13 cellular contexts compared by ENCODE assay signal in the genomic region with DNA sequence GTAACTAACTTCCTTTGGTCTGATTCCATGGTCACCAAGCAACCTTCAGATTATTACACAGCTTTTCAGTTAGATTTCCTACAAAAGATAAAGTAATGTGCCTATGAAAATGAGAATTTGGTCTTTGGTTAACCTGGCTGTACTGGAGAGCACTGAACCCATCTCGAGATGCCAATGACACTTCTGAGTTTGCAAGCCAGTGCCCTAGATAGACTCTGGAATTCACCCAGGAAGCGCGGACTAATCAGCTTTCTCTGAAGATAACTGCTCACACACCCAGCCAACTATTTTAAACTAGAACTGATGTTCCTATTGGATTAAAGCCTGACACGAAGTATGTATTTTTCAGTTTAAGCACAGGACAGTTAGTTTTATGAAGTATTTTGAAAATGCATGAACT. TPM values are rescaled to one million over a fixed set of nuclear protein-coding genes. Genes with fewer than 3 reads are reported as not detected.
DNase-seq lines count a peak whose midpoint lies in the region; ATAC-seq and TF ChIP-seq lines count a peak whose summit lies in the region.
"Had no signal": no experiment of that assay in that cellular context is flagged by ENCODE, and none has a peak within 500 bp of the region (broad histone marks: within the 10 kb centered on the region; RNA-seq: fewer than 3 reads in every experiment).

No MANE protein-coding gene starts in this region.

- no peak overlapping the region for H3K27ac Mint-ChIP-seq in CD8-positive, alpha-beta T cell
- H3K27ac Mint-ChIP-seq in mesothelial cell of epicardium = no peak overlapping the region

- ATAC-seq in CD8-positive, alpha-beta T cell = no peak
- ATAC-seq in HG03378 (IDR thresholded peaks at IDR 0.05; ENCODE audit: unreplicated experiment) = no peak
- ATAC-seq: foreskin keratinocyte had no signal

- POLR2A ChIA-PET in CD8-positive, alpha-beta T cell (lab: Charles Lee) = no interaction called here

- WGBS in adrenal gland, 4 donors = 41 to 53% (median 50%) methylated on average over 4 of the region's 4 CpGs

- peaks cover 27% of the 10 kb centered on the region for H3K36me3 Mint-ChIP-seq in CD8-positive, alpha-beta T cell
- H3K36me3 Mint-ChIP-seq in mesothelial cell of epicardium = no peaks in the 10 kb centered on the region

- no peak overlapping the region for H3K4me3 ChIP-seq in CD8-positive, alpha-beta T cell (ENCODE audit: low read depth, low read length)
- H3K4me3 ChIP-seq in KMS-11 (IDR thresholded peaks at IDR 0.05; ENCODE audit: insufficient read depth, low read depth, low read length) (no peak overlapping the region), adrenal gland (no peak overlapping the region)

- no peak overlapping the region for H3K27ac ChIP-seq in CD8-positive, alpha-beta T cell (ENCODE audit: low read depth, low read length)
- H3K27ac ChIP-seq in KMS-11 (no peak overlapping the region), adrenal gland (no peak overlapping the region)
- H3K27ac ChIP-seq: foreskin keratinocyte had no signal

- peaks cover 12% of the 10 kb centered on the region for H3K4me1 Mint-ChIP-seq in CD8-positive, alpha-beta T cell (ENCODE audit: low read depth)
- peaks cover 13% of the 10 kb centered on the region for H3K4me1 Mint-ChIP-seq in mesothelial cell of epicardium

- intact Hi-C loops in CD8-positive, alpha-beta T cell (cut with DNase I, micrococcal nuclease) = loop anchor here (5.0 kb wide), 5 partner anchors 77 to 1772 kb away; a partner anchor contains a TSS
- intact Hi-C loops in adrenal gland (cut with DNase I) = no loop called here

- H3K9ac ChIP-seq in KMS-11 = no peak overlapping the region

- no peaks in the 10 kb centered on the region for H3K27me3 ChIP-seq in CD8-positive, alpha-beta T cell (ENCODE audit: insufficient read depth, low read length)
- H3K27me3 ChIP-seq in KMS-11 (ENCODE audit: insufficient read depth, low read depth) (no peaks in the 10 kb centered on the region), adrenal gland (no peaks in the 10 kb centered on the region)
- H3K27me3 ChIP-seq: foreskin keratinocyte had no signal

- H3K9me3 ChIP-seq in CD8-positive, alpha-beta T cell (ENCODE audit: low read length) = no peaks in the 10 kb centered on the region
- H3K9me3 ChIP-seq in adrenal gland (replicated peaks in 1 of 3) = no peaks in the 10 kb centered on the region

- CTCF ChIA-PET in CD8-positive, alpha-beta T cell (lab: Charles Lee) = interaction anchor here (0.8 to 3.1 kb wide), 3 partner anchors 16 to 403 kb away, joined by 3 to 18 read pairs (median 4); no protein-coding TSS in a partner anchor

- no peak overlapping the region for H2AFZ ChIP-seq in KMS-11 (ENCODE audit: low read depth)

- peaks cover 9% of the 10 kb centered on the region for H3K4me1 ChIP-seq in CD8-positive, alpha-beta T cell (ENCODE audit: insufficient read depth, low read length)
- H3K4me1 ChIP-seq in KMS-11 (ENCODE audit: low read depth, poor library complexity, severe bottlenecking) = peaks cover 18% of the 10 kb centered on the region
- H3K4me1 ChIP-seq in adrenal gland (replicated peaks in 1 of 2) = peaks cover 8 to 21% of the 10 kb centered on the region in 2 donors

- TF ChIP-seq CTCF in CD8-positive, alpha-beta T cell (IDR thresholded peaks at IDR 0.05) = no peak
- TF ChIP-seq CTCF in KMS-11 (conservative IDR thresholded peaks at IDR 0.05; ENCODE audit: low read depth, low read length) (no peak), adrenal gland (IDR thresholded peaks at IDR 0.05) (no peak), mesothelial cell of epicardium (IDR thresholded peaks at IDR 0.05; ENCODE audit: unreplicated experiment) (no peak)

- no peaks in the 10 kb centered on the region for H3K79me2 ChIP-seq in KMS-11 (ENCODE audit: insufficient read depth, low read depth)

- no peak for TF ChIP-seq POLR2A in adrenal gland (IDR thresholded peaks at IDR 0.05)

- H4K20me1 ChIP-seq in KMS-11 (ENCODE audit: insufficient read depth) = no peaks in the 10 kb centered on the region

- peak overlapping the region; percentile 92 for H3K4me2 ChIP-seq in KMS-11

- H3K27me3 Mint-ChIP-seq in CD8-positive, alpha-beta T cell (ENCODE audit: low read depth) = peaks cover 3% of the 10 kb centered on the region
- H3K27me3 Mint-ChIP-seq in mesothelial cell of epicardium (ENCODE audit: low read depth) = no peaks in the 10 kb centered on the region

- DNase-seq in CD8-positive, alpha-beta T cell = no peak
- DNase-seq in adrenal gland = peak in 6 of 7 donors; percentile 18 to 75 (median 50)
- no peak for DNase-seq in mesothelial cell of epicardium (ENCODE audit: low spot score in 2 of 2, unreplicated experiment in 2 of 2)
- no peak for DNase-seq in NCI-H1105 (lab: John Stamatoyannopoulos, UW)
- no peak for DNase-seq in DMS 273 treated with DMSO at 0.1 percent for 48 hours (lab: John Stamatoyannopoulos, UW)
- DNase-seq: foreskin keratinocyte, GDM1, kidney, NCI-H1092 treated with DMSO at 0.1 percent for 48 hours, NCI-H345 had no signal

- no peaks in the 10 kb centered on the region for H3K36me3 ChIP-seq in CD8-positive, alpha-beta T cell (ENCODE audit: insufficient read depth, low read length)
- H3K36me3 ChIP-seq in KMS-11 (ENCODE audit: insufficient read depth) (no peaks in the 10 kb centered on the region), adrenal gland (replicated peaks in 1 of 2) (peaks cover 0 to 7% of the 10 kb centered on the region in 2 donors)

- H3K4me3 Mint-ChIP-seq in CD8-positive, alpha-beta T cell = peak overlapping the region; percentile 61
- peak overlapping the region; percentile 3 for H3K4me3 Mint-ChIP-seq in mesothelial cell of epicardium

- no peaks in the 10 kb centered on the region for H3K9me3 Mint-ChIP-seq in CD8-positive, alpha-beta T cell
- no peaks in the 10 kb centered on the region for H3K9me3 Mint-ChIP-seq in mesothelial cell of epicardium

RNA-seq across cellular contexts. Expression of a gene that starts 1.6 kb away (rescaled TPM):
- total RNA-seq in CD8-positive, alpha-beta T cell = 10 to 100 TPM; 25.6 to 30.5 TPM
- 10 to 100 TPM; 11.1 to 31.1 (median 19.6) TPM for total RNA-seq in adrenal gland
- 10 to 100 TPM; 12.1 to 22.2 (median 13.8) TPM for polyA plus RNA-seq in adrenal gland
- total RNA-seq in mesothelial cell of epicardium = 19.0 to 20.7 TPM (median 19.6 TPM) in 3 replicates

RNA-seq across cellular contexts. Expression of a gene that starts 1.7 kb away (rescaled TPM):
- total RNA-seq in CD8-positive, alpha-beta T cell = 1 to 10 TPM; 3.1 to 3.3 TPM
- 10 to 100 TPM in 6 of 8 donors, 1 to 10 TPM in 2; 6.5 to 31.8 (median 21.9) TPM for total RNA-seq in adrenal gland
- polyA plus RNA-seq in adrenal gland = 10 to 100 TPM; 34.3 to 41.1 (median 39.7) TPM
- total RNA-seq in mesothelial cell of epicardium = 21.7 to 23.6 TPM (median 22.7 TPM) in 3 replicates

RNA-seq across cellular contexts. Expression of a gene that starts 31.8 kb away (rescaled TPM):
- total RNA-seq in CD8-positive, alpha-beta T cell = not detected
- total RNA-seq in adrenal gland (not detected), mesothelial cell of epicardium (not detected in 3 replicates)
- not detected for polyA plus RNA-seq in adrenal gland
- total RNA-seq: T-helper 2 cell treated with Interferon-gamma antibody and Interleukin-4, amounts not matched to agents 100 ng/mL and 5 ng/mL, for 36 hours had no signal

Comparison
In these comparisons a context has a peak if more than half of its experiments do, and no peak if none do; other contexts are left out.
1. DNase-seq: peak in adrenal gland (6 of 7); none in CD8-positive, alpha-beta T cell (0 of 7), mesothelial cell of epicardium (0 of 2), NCI-H1105 (single experiment) and DMS 273 treated with DMSO at 0.1 percent for 48 hours (single experiment).
2. intact Hi-C loops: an anchor here in CD8-positive, alpha-beta T cell (5.0 kb wide); none called in adrenal gland.